In genomic region chr16:11896776-11897175, GRCh38 we compare ENCODE assay signal across 9 cellular contexts. TPM values are rescaled to one million over a fixed set of nuclear protein-coding genes. Genes with fewer than 3 reads are reported as not detected.
DNase-seq lines count a peak whose midpoint lies in the region; ATAC-seq and TF ChIP-seq lines count a peak whose summit lies in the region.
"Had no signal": no experiment of that assay in that cellular context is flagged by ENCODE, and none has a peak within 500 bp of the region (broad histone marks: within the 10 kb centered on the region; RNA-seq: fewer than 3 reads in every experiment).

No MANE protein-coding gene starts in this region.

- H3K4me2 ChIP-seq in GM23338 = no peak overlapping the region

- H3K27ac ChIP-seq in ACC112 (ENCODE audit: low read depth, low read length) (peak overlapping the region; percentile 59), GM23338 (ENCODE audit: low read depth) (peak overlapping the region; percentile 55; the same call in 1 of the 2 replicates), adrenal gland (peak overlapping the region in 3 of 5 donors; percentile 28 to 56 (median 30))

- H3K36me3 ChIP-seq in ACC112 (ENCODE audit: insufficient read depth, low read length) (peaks cover 16% of the 10 kb centered on the region), GM23338 (ENCODE audit: insufficient read depth) (peaks cover 34% of the 10 kb centered on the region), adrenal gland (replicated peaks in 1 of 2) (peaks cover 0 to 14% of the 10 kb centered on the region in 2 donors)

- intact Hi-C loops in adrenal gland (cut with DNase I) = no loop called here

- no peak for DNase-seq in GM23338 (ENCODE audit: low spot score)
- peak in 2 of 7 donors; percentile 54 to 56 for DNase-seq in adrenal gland
- peak; percentile 68 for DNase-seq in kidney glomerular epithelial cell (lab: John Stamatoyannopoulos, UW)
- DNase-seq in iPS-NIHi7 (ENCODE audit: extremely low spot score) = no peak
- DNase-seq: NCI-H1417 treated with DMSO at 0.1 percent for 48 hours had no signal

- no peaks in the 10 kb centered on the region for H3K27me3 Mint-ChIP-seq in GM23338 (ENCODE audit: insufficient read depth, low read depth, poor library complexity)

- TF ChIP-seq CTCF in GM23338 (conservative IDR thresholded peaks at IDR 0.05; ENCODE audit: low read depth in 2 of 2) (no peak), adrenal gland (IDR thresholded peaks at IDR 0.05) (no peak)

- no peaks in the 10 kb centered on the region for H3K9me3 Mint-ChIP-seq in GM23338

- ATAC-seq in GM23338 = no peak
- ATAC-seq in GM21717 (IDR thresholded peaks at IDR 0.05; ENCODE audit: unreplicated experiment) = no peak
- ATAC-seq in HG03097 (IDR thresholded peaks at IDR 0.05; ENCODE audit: low FRiP score, unreplicated experiment) = no peak
- ATAC-seq in HG03520 (IDR thresholded peaks at IDR 0.05; ENCODE audit: unreplicated experiment) = no peak

- H3K9me2 ChIP-seq in GM23338 (ENCODE audit: insufficient read depth) = no peaks in the 10 kb centered on the region

- H3K27ac Mint-ChIP-seq in GM23338 = no peak overlapping the region

- H3F3A ChIP-seq in GM23338 (replicated peaks; ENCODE audit: low read depth) = 0 out of 2 replicates have a peak, but pooled peaks cover 3% of the 10 kb centered on the region

- peaks cover 22% of the 10 kb centered on the region for H3K4me1 ChIP-seq in ACC112 (ENCODE audit: control insufficient read depth, insufficient read depth, low read length, unreplicated experiment)
- no peaks in the 10 kb centered on the region for H3K4me1 ChIP-seq in GM23338 (ENCODE audit: insufficient read depth)
- H3K4me1 ChIP-seq in adrenal gland (replicated peaks in 1 of 2) = peaks cover 11 to 37% of the 10 kb centered on the region in 2 donors

- no peak for TF ChIP-seq POLR2A in adrenal gland (IDR thresholded peaks at IDR 0.05)

- peaks cover 56% of the 10 kb centered on the region for H4K20me1 ChIP-seq in GM23338 (replicated peaks; ENCODE audit: insufficient read depth)

- H2AFZ ChIP-seq in ACC112 (ENCODE audit: low read length, unreplicated experiment) = no peak overlapping the region
- no peak overlapping the region for H2AFZ ChIP-seq in GM23338

- H3K4me3 ChIP-seq in ACC112 (ENCODE audit: low read depth, low read length) (no peak overlapping the region), GM23338 (no peak overlapping the region), adrenal gland (no peak overlapping the region)

- no peaks in the 10 kb centered on the region for H3K27me3 ChIP-seq in ACC112 (ENCODE audit: insufficient read depth, low read length)
- H3K27me3 ChIP-seq in GM23338 (ENCODE audit: insufficient read depth) = no peaks in the 10 kb centered on the region
- H3K27me3 ChIP-seq in adrenal gland = no peaks in the 10 kb centered on the region

- H3K4me3 Mint-ChIP-seq in GM23338 = no peak overlapping the region

- WGBS in adrenal gland, 4 donors = 51 to 63% (median 54%) methylated on average over 2 of the region's 2 CpGs

- no peaks in the 10 kb centered on the region for H3K9me3 ChIP-seq in adrenal gland (replicated peaks in 1 of 3)

- peaks cover 45% of the 10 kb centered on the region for H3K36me3 Mint-ChIP-seq in GM23338 (ENCODE audit: low read depth)

- 0 out of 3 replicates have a peak, but pooled peaks cover 2% of the 10 kb centered on the region for H3K4me1 Mint-ChIP-seq in GM23338

- peaks cover 87% of the 10 kb centered on the region for H3K79me2 ChIP-seq in ACC112 (ENCODE audit: control insufficient read depth, insufficient read depth, low read length, unreplicated experiment)
- peaks cover 71% of the 10 kb centered on the region for H3K79me2 ChIP-seq in GM23338 (replicated peaks; ENCODE audit: insufficient read depth)

TF ChIP-seq in GM23338, 12 proteins besides CTCF, POLR2A, EP300 and RAD21 (continues in another document):
- TF ChIP-seq STAT1 (IDR thresholded peaks at IDR 0.05; ENCODE audit: unreplicated experiment) (no peak), ZNF331 (CRISPR knock-in tag; IDR thresholded peaks at IDR 0.05; ENCODE audit: low read depth) (no peak), CREB1 (CRISPR knock-in tag; IDR thresholded peaks at IDR 0.05; ENCODE audit: low read depth) (no peak), NANOG (IDR thresholded peaks at IDR 0.05; ENCODE audit: borderline replicate concordance) (no peak), ETS1 (IDR thresholded peaks at IDR 0.05) (no peak), ZNF114 (CRISPR knock-in tag; IDR thresholded peaks at IDR 0.05) (no peak), ZNF462 (CRISPR knock-in tag; IDR thresholded peaks at IDR 0.05) (no peak), JUNB (IDR thresholded peaks at IDR 0.05; ENCODE audit: unreplicated experiment) (no peak)

RNA-seq across cellular contexts. Expression of gene GSPT1, which starts 19.0 kb away (rescaled TPM):
- total RNA-seq in GM23338 (2014; rRNA removed; shearing (Covaris generic)) = 144 and 146 TPM in 2 replicates
- 118 and 126 TPM in 2 replicates for polyA plus RNA-seq in GM23338 (2016; fragmentation: Nextera tagmentation; extraction: Ambion mirVana)
- 100 to 1,000 TPM in 5 of 8 donors, 10 to 100 TPM in 3; 55.2 to 188 (median 115) TPM for total RNA-seq in adrenal gland
- polyA plus RNA-seq in adrenal gland = 100 to 1,000 TPM in 1 of 3 donors, 10 to 100 TPM in 2; 21.1 to 246 (median 23.3) TPM

RNA-seq across cellular contexts. Expression of gene NPIPB2, which starts 45.1 kb away (rescaled TPM):
- total RNA-seq in GM23338 (2014; rRNA removed; shearing (Covaris generic)) = 6.8 and 33.1 TPM in 2 replicates
- 1.0 and 1.5 TPM in 2 replicates for polyA plus RNA-seq in GM23338 (2016; fragmentation: Nextera tagmentation; extraction: Ambion mirVana)
- 1 to 10 TPM; 1.6 to 7.4 (median 3.8) TPM for total RNA-seq in adrenal gland
- polyA plus RNA-seq in adrenal gland = 10 to 100 TPM in 2 of 3 donors, 1 to 10 TPM in 1; 4.6 to 21.2 (median 10.0) TPM

RNA-seq across cellular contexts. Expression of gene RSL1D1, which starts 45.4 kb away (rescaled TPM):
- total RNA-seq in GM23338 (2014; rRNA removed; shearing (Covaris generic)) = 298 and 349 TPM in 2 replicates
- polyA plus RNA-seq in GM23338 (2016; fragmentation: Nextera tagmentation; extraction: Ambion mirVana) = 370 and 495 TPM in 2 replicates
- total RNA-seq in adrenal gland = 100 to 1,000 TPM in 7 of 8 donors, 10 to 100 TPM in 1; 90.6 to 511 (median 124) TPM
- polyA plus RNA-seq in adrenal gland = 100 to 1,000 TPM in 1 of 3 donors, 10 to 100 TPM in 2; 40.1 to 364 (median 43.1) TPM
